ENCODE assay signal across 8 cellular contexts in genomic region chr5:172904643-172905345, GRCh38. TPM values are rescaled to one million over a fixed set of nuclear protein-coding genes. Genes with fewer than 3 reads are reported as not detected.
DNase-seq lines count a peak whose midpoint lies in the region; ATAC-seq and TF ChIP-seq lines count a peak whose summit lies in the region.

No MANE protein-coding gene starts in this region.

- DNase-seq in NCI-H146 (lab: John Stamatoyannopoulos, UW) (peak; percentile 73), dermis blood vessel endothelial cell (peak; percentile 82), mesothelial cell of epicardium (ENCODE audit: low spot score in 2 of 2, unreplicated experiment in 2 of 2) (peak in 1 of 2 experiments; percentile 52), foreskin melanocyte (no peak)
- no peak for DNase-seq in stimulated activated CD4-positive, alpha-beta T cell treated with anti-CD3 and anti-CD28 coated beads, Interleukin-12 subunit alpha, Interleukin-12 subunit beta, amount 100 ng/mL, for 4 hours
- DNase-seq in activated CD4-positive, alpha-beta T cell treated with anti-CD3 and anti-CD28 coated beads for 1 hour = no peak

- H3K79me2 ChIP-seq in ACC112 (ENCODE audit: control insufficient read depth, insufficient read depth, low read length, unreplicated experiment) = peaks cover 23% of the 10 kb centered on the region

- no peak for ATAC-seq in GM21423 (IDR thresholded peaks at IDR 0.05; ENCODE audit: unreplicated experiment)

- TF ChIP-seq CTCF in mesothelial cell of epicardium (IDR thresholded peaks at IDR 0.05; ENCODE audit: unreplicated experiment) = no peak

- peaks cover 8% of the 10 kb centered on the region; the same call in 1 of the 2 replicates for H3K36me3 ChIP-seq in ACC112 (ENCODE audit: insufficient read depth, low read length)

- peak overlapping the region; percentile 98 for H3K27ac Mint-ChIP-seq in mesothelial cell of epicardium

- H3K27ac ChIP-seq in ACC112 (ENCODE audit: low read depth, low read length) = peak overlapping the region; percentile 99

- peaks cover 3% of the 10 kb centered on the region for H3K36me3 Mint-ChIP-seq in mesothelial cell of epicardium

- peaks cover 80% of the 10 kb centered on the region for H3K4me1 Mint-ChIP-seq in mesothelial cell of epicardium

- peaks cover 64% of the 10 kb centered on the region for H3K4me1 ChIP-seq in ACC112 (ENCODE audit: control insufficient read depth, insufficient read depth, low read length, unreplicated experiment)

- no peak overlapping the region for H2AFZ ChIP-seq in ACC112 (ENCODE audit: low read length, unreplicated experiment)

- H3K4me3 Mint-ChIP-seq in mesothelial cell of epicardium = no peak overlapping the region

- H3K4me3 ChIP-seq in ACC112 (ENCODE audit: low read depth, low read length) = no peak overlapping the region

- no peaks in the 10 kb centered on the region for H3K27me3 Mint-ChIP-seq in mesothelial cell of epicardium (ENCODE audit: low read depth)

- H3K27me3 ChIP-seq in ACC112 (ENCODE audit: insufficient read depth, low read length) = no peaks in the 10 kb centered on the region

- no peaks in the 10 kb centered on the region for H3K9me3 Mint-ChIP-seq in mesothelial cell of epicardium

RNA-seq across cellular contexts. Expression of gene RPL26L1, which starts 54.4 kb away (rescaled TPM):
- total RNA-seq in dermis blood vessel endothelial cell (28.4 and 31.4 TPM in 2 replicates), mesothelial cell of epicardium (43.0 to 43.9 TPM (median 43.9 TPM) in 3 replicates)

Comparison
In these comparisons a context has a peak if more than half of its experiments do, and no peak if none do; other contexts are left out.
1. DNase-seq: peak in NCI-H146 (single experiment) and dermis blood vessel endothelial cell (single experiment); none in foreskin melanocyte (single experiment), stimulated activated CD4-positive, alpha-beta T cell treated with anti-CD3 and anti-CD28 coated beads, Interleukin-12 subunit alpha, Interleukin-12 subunit beta, amount 100 ng/mL, for 4 hours (single experiment) and activated CD4-positive, alpha-beta T cell treated with anti-CD3 and anti-CD28 coated beads for 1 hour (single experiment).